Comparison of ENCODE assay signal across 26 cellular contexts in genomic region chr2:240905176-240905781, GRCh38. TPM values are rescaled to one million over a fixed set of nuclear protein-coding genes. Genes with fewer than 3 reads are reported as not detected.
DNase-seq lines count a peak whose midpoint lies in the region; ATAC-seq, FAIRE-seq and TF ChIP-seq lines count a peak whose summit lies in the region.
"Had no signal": no experiment of that assay in that cellular context is flagged by ENCODE, and none has a peak within 500 bp of the region (broad histone marks: within the 10 kb centered on the region; RNA-seq: fewer than 3 reads in every experiment).

No MANE protein-coding gene starts in this region.

- H3K27ac ChIP-seq in pancreas: no peak overlapping the region
- H3K27ac ChIP-seq: heart right ventricle, HL-60, RWPE1, thyroid gland had no signal

- H3K27me3 ChIP-seq in pancreas: no peaks in the 10 kb centered on the region
- H3K27me3 ChIP-seq: thyroid gland had no signal

- no peak overlapping the region for H3K4me3 Mint-ChIP-seq in activated CD4-positive, alpha-beta T cell treated with anti-CD3 and anti-CD28 coated beads, Interleukin-2, amount 10 ng/mL, durations not matched to agents 24 days and 14 days
- H3K4me3 Mint-ChIP-seq: activated naive CD4-positive, alpha-beta T cell treated with anti-CD3 and anti-CD28 coated beads, Interleukin-2, amount 10 ng/mL, durations not matched to agents 7 days and 5 days; natural killer cell; stimulated activated effector memory CD8-positive, alpha-beta T cell treated with anti-CD3 and anti-CD28 coated beads, Interleukin-12 subunit alpha, Interleukin-12 subunit beta, amount 100 ng/mL, for 72 hours had no signal

- FAIRE-seq in pancreas (lab: Jason Lieb, UNC): no peak
- FAIRE-seq: colon, GM18507, K562 had no signal

- H3K36me3 Mint-ChIP-seq in activated CD4-positive, alpha-beta T cell treated with anti-CD3 and anti-CD28 coated beads, Interleukin-2, amount 10 ng/mL, durations not matched to agents 24 days and 14 days (ENCODE audit: low read depth): no peaks in the 10 kb centered on the region
- H3K36me3 Mint-ChIP-seq: activated naive CD4-positive, alpha-beta T cell treated with anti-CD3 and anti-CD28 coated beads, Interleukin-2, amount 10 ng/mL, durations not matched to agents 7 days and 5 days; natural killer cell; stimulated activated effector memory CD8-positive, alpha-beta T cell treated with anti-CD3 and anti-CD28 coated beads, Interleukin-12 subunit alpha, Interleukin-12 subunit beta, amount 100 ng/mL, for 72 hours had no signal

- no peaks in the 10 kb centered on the region for H3K36me3 ChIP-seq in pancreas
- H3K36me3 ChIP-seq: HAP-1, heart right ventricle, thyroid gland had no signal

- H3K4me1 Mint-ChIP-seq in activated CD4-positive, alpha-beta T cell treated with anti-CD3 and anti-CD28 coated beads, Interleukin-2, amount 10 ng/mL, durations not matched to agents 24 days and 14 days: no peaks in the 10 kb centered on the region
- H3K4me1 Mint-ChIP-seq: activated naive CD4-positive, alpha-beta T cell treated with anti-CD3 and anti-CD28 coated beads, Interleukin-2, amount 10 ng/mL, durations not matched to agents 7 days and 5 days; natural killer cell; stimulated activated effector memory CD8-positive, alpha-beta T cell treated with anti-CD3 and anti-CD28 coated beads, Interleukin-12 subunit alpha, Interleukin-12 subunit beta, amount 100 ng/mL, for 72 hours had no signal

- 46 to 53% methylated on average over 13 of the region's 13 CpGs for WGBS in pancreas, 2 donors

- no peaks in the 10 kb centered on the region for H3K27me3 Mint-ChIP-seq in activated CD4-positive, alpha-beta T cell treated with anti-CD3 and anti-CD28 coated beads, Interleukin-2, amount 10 ng/mL, durations not matched to agents 24 days and 14 days

- no peak overlapping the region for H3K27ac Mint-ChIP-seq in activated CD4-positive, alpha-beta T cell treated with anti-CD3 and anti-CD28 coated beads, Interleukin-2, amount 10 ng/mL, durations not matched to agents 24 days and 14 days
- H3K27ac Mint-ChIP-seq: activated naive CD4-positive, alpha-beta T cell treated with anti-CD3 and anti-CD28 coated beads, Interleukin-2, amount 10 ng/mL, durations not matched to agents 7 days and 5 days; natural killer cell; stimulated activated effector memory CD8-positive, alpha-beta T cell treated with anti-CD3 and anti-CD28 coated beads, Interleukin-12 subunit alpha, Interleukin-12 subunit beta, amount 100 ng/mL, for 72 hours had no signal

- no peaks in the 10 kb centered on the region for H3K9me3 ChIP-seq in pancreas
- H3K9me3 ChIP-seq: HAP-1, thyroid gland had no signal

- H3K4me1 ChIP-seq in pancreas: no peaks in the 10 kb centered on the region
- H3K4me1 ChIP-seq: HAP-1, thyroid gland had no signal

- no peak overlapping the region for H3K4me3 ChIP-seq in pancreas
- H3K4me3 ChIP-seq: HAP-1, heart right ventricle, K562, thyroid gland had no signal

- intact Hi-C loops in pancreas (cut with DNase I): no loop called here
- intact Hi-C loops in activated CD4-positive, alpha-beta T cell treated with anti-CD3 and anti-CD28 coated beads, Interleukin-2, amount 10 ng/mL, durations not matched to agents 24 days and 14 days (cut with micrococcal nuclease): no loop called here

- TF ChIP-seq CTCF in pancreas (IDR thresholded peaks at IDR 0.05): no peak

- no peaks in the 10 kb centered on the region for H3K9me3 Mint-ChIP-seq in activated CD4-positive, alpha-beta T cell treated with anti-CD3 and anti-CD28 coated beads, Interleukin-2, amount 10 ng/mL, durations not matched to agents 24 days and 14 days
- H3K9me3 Mint-ChIP-seq: activated naive CD4-positive, alpha-beta T cell treated with anti-CD3 and anti-CD28 coated beads, Interleukin-2, amount 10 ng/mL, durations not matched to agents 7 days and 5 days; natural killer cell; stimulated activated effector memory CD8-positive, alpha-beta T cell treated with anti-CD3 and anti-CD28 coated beads, Interleukin-12 subunit alpha, Interleukin-12 subunit beta, amount 100 ng/mL, for 72 hours had no signal

- ATAC-seq in pancreas (peak in 3 of 4 donors; percentile 57 to 70 (median 58)), GM18861 (IDR thresholded peaks at IDR 0.05; ENCODE audit: unreplicated experiment) (no peak), GM19455 (IDR thresholded peaks at IDR 0.05; ENCODE audit: unreplicated experiment) (no peak)
- ATAC-seq: K562, natural killer cell had no signal

- DNase-seq in NCI-H1417 (lab: John Stamatoyannopoulos, UW): peak in 2 of 3 experiments; percentile 19 to 24
- DNase-seq in NCI-H1417 treated with DMSO at 0.1 percent for 48 hours (lab: John Stamatoyannopoulos, UW): no peak
- DNase-seq in DMS79 treated with DMSO at 0.1 percent for 48 hours (lab: John Stamatoyannopoulos, UW): peak; percentile 42
- DNase-seq in RPMI8226: peak; percentile 64
- DNase-seq in pancreas: peak in 4 of 6 donors; percentile 37 to 79 (median 60)
- no peak for DNase-seq in activated CD4-positive, alpha-beta T cell treated with anti-CD3 and anti-CD28 coated beads, Interleukin-2, amount 10 ng/mL, durations not matched to agents 24 days and 14 days
- DNase-seq: 8988T; activated naive CD4-positive, alpha-beta T cell treated with anti-CD3 and anti-CD28 coated beads, Interleukin-2, amount 10 ng/mL, durations not matched to agents 7 days and 5 days; activated T-cell treated with anti-CD3 and anti-CD28 coated beads, Interleukin-2, amount 50 U/mL, for 1 hour; C1 segment of cervical spinal cord; mesendoderm; natural killer cell; SW 1271 had no signal

RNA-seq across cellular contexts. Expression of gene CROCC2, which starts 0.9 kb away (rescaled TPM):
- under 1 TPM in 1 of 6 donors, not detected in 5; 0.04 TPM for total RNA-seq in pancreas
- under 1 TPM; 0.04 to 0.05 TPM for polyA plus RNA-seq in pancreas
- total RNA-seq in activated CD4-positive, alpha-beta T cell treated with anti-CD3 and anti-CD28 coated beads, Interleukin-2, amount 10 ng/mL, durations not matched to agents 24 days and 14 days: not detected in 2 replicates
- total RNA-seq: Daoy, heart right ventricle, K562, thyroid gland had no signal
- polyA plus RNA-seq: K562 had no signal

RNA-seq across cellular contexts. Expression of gene MAB21L4, which starts 9.3 kb away (rescaled TPM):
- 1 to 10 TPM in 2 of 6 donors, under 1 TPM in 4; 0.14 to 1.5 (median 0.45) TPM for total RNA-seq in pancreas
- 1 to 10 TPM; 2.0 TPM for polyA plus RNA-seq in pancreas
- total RNA-seq in activated CD4-positive, alpha-beta T cell treated with anti-CD3 and anti-CD28 coated beads, Interleukin-2, amount 10 ng/mL, durations not matched to agents 24 days and 14 days: not detected in 2 replicates
- total RNA-seq: Daoy, K562, natural killer cell, posterior vena cava had no signal

RNA-seq across cellular contexts. Expression of gene AGXT, which starts 36.7 kb away (rescaled TPM):
- total RNA-seq in pancreas: under 1 TPM in 1 of 6 donors, not detected in 5; 0.76 TPM
- polyA plus RNA-seq in pancreas: under 1 TPM; 0.07 to 0.08 TPM
- total RNA-seq in activated CD4-positive, alpha-beta T cell treated with anti-CD3 and anti-CD28 coated beads, Interleukin-2, amount 10 ng/mL, durations not matched to agents 24 days and 14 days: not detected in 2 replicates
- total RNA-seq: Daoy, heart right ventricle, natural killer cell, posterior vena cava, thyroid gland had no signal
- polyA plus RNA-seq: K562 had no signal

Comparison
In these comparisons a context has a peak if more than half of its experiments do, and no peak if none do; other contexts are left out.
1. DNase-seq: peak in NCI-H1417 (2 of 3), DMS79 treated with DMSO at 0.1 percent for 48 hours (single experiment), RPMI8226 (single experiment) and pancreas (4 of 6); none in NCI-H1417 treated with DMSO at 0.1 percent for 48 hours (single experiment) and activated CD4-positive, alpha-beta T cell treated with anti-CD3 and anti-CD28 coated beads, Interleukin-2, amount 10 ng/mL, durations not matched to agents 24 days and 14 days (single experiment).
2. ATAC-seq: peak in pancreas (3 of 4); none in GM18861 (single experiment) and GM19455 (single experiment).